Comparison of ENCODE assay signal across 22 cellular contexts in genomic region chr17:4932756-4933155, GRCh38. TPM values are rescaled to one million over a fixed set of nuclear protein-coding genes. Genes with fewer than 3 reads are reported as not detected.
"Had no signal": no experiment of that assay in that cellular context is flagged by ENCODE, and none has a peak within 500 bp of the region (broad histone marks: within the 10 kb centered on the region; RNA-seq: fewer than 3 reads in every experiment).

No MANE protein-coding gene starts in this region.

- H3K27me3 ChIP-seq: sigmoid colon, upper lobe of left lung had no signal

- DNase-seq: activated CD4-positive, alpha-beta T cell treated with anti-CD3 and anti-CD28 coated beads, Interleukin-2, amount 50 U/mL, for 1 hour; activated CD8-positive, alpha-beta memory T cell treated with anti-CD3 and anti-CD28 coated beads, Interleukin-2, amount 50 U/mL, for 4 hours; activated effector memory CD4-positive, alpha-beta T cell treated with anti-CD3 and anti-CD28 coated beads, Interleukin-2, amount 50 U/mL, for 16 hours; activated T-cell treated with anti-CD3 and anti-CD28 coated beads, Interleukin-2, amount 50 U/mL, for 4 hours; dermis blood vessel endothelial cell; effector memory CD8-positive, alpha-beta T cell; foreskin fibroblast; islet precursor cell; lower lobe of right lung; occipital lobe; sigmoid colon; stimulated activated CD4-positive, alpha-beta T cell treated with anti-CD3 and anti-CD28 coated beads, Interleukin-4, amount 100 ng/mL, for 4 hours; stimulated activated naive B cell treated with anti-CD40 and anti-IgM and Interleukin-4, amounts not matched to agents 10 μg/mL and 1 μg/mL and 100 μg/mL, for 72 hours; T1000; upper lobe of left lung had no signal

- H3K9me3 Mint-ChIP-seq: activated naive CD4-positive, alpha-beta T cell treated with anti-CD3 and anti-CD28 coated beads, Interleukin-2, amount 50 U/mL, for 24 hours; activated T-cell treated with anti-CD3 and anti-CD28 coated beads, Interleukin-2, amount 50 U/mL, for 4 hours; effector memory CD8-positive, alpha-beta T cell; natural killer cell treated with Interleukin-12 subunit alpha and Interleukin-12 subunit beta and Interleukin-15 and Interleukin-18, amount 100 ng/mL, for 72 hours; stimulated activated naive B cell treated with anti-CD40 and anti-IgM and Interleukin-4, amounts not matched to agents 10 μg/mL and 1 μg/mL and 100 μg/mL, for 72 hours had no signal

- H3K4me3 Mint-ChIP-seq: activated T-cell treated with anti-CD3 and anti-CD28 coated beads, Interleukin-2, amount 50 U/mL, for 4 hours; natural killer cell treated with Interleukin-12 subunit alpha and Interleukin-12 subunit beta and Interleukin-15 and Interleukin-18, amount 100 ng/mL, for 72 hours had no signal

- H3K9me3 ChIP-seq: lower lobe of right lung, sigmoid colon, thoracic aorta, upper lobe of left lung had no signal

- H3K36me3 Mint-ChIP-seq: activated naive CD4-positive, alpha-beta T cell treated with anti-CD3 and anti-CD28 coated beads, Interleukin-2, amount 50 U/mL, for 24 hours; natural killer cell treated with Interleukin-12 subunit alpha and Interleukin-12 subunit beta and Interleukin-15 and Interleukin-18, amount 100 ng/mL, for 72 hours had no signal

- H3K4me3 ChIP-seq: lower lobe of right lung, sigmoid colon, thoracic aorta, upper lobe of left lung had no signal

- H3K27me3 Mint-ChIP-seq: activated naive CD4-positive, alpha-beta T cell treated with anti-CD3 and anti-CD28 coated beads, Interleukin-2, amount 50 U/mL, for 24 hours; effector memory CD8-positive, alpha-beta T cell had no signal

RNA-seq across cellular contexts. Expression of gene GP1BA, which starts 0.7 kb away (rescaled TPM):
- total RNA-seq: cerebellum; dermis blood vessel endothelial cell; glomerular endothelial cell; occipital lobe; renal cortical epithelial cell; sigmoid colon; T-helper 1 cell treated with Interleukin-12 subunit alpha and Interleukin-12 subunit beta and Interleukin-4 antibody, amounts not matched to agents 30 ng/mL and 1 ng/mL, for 36 hours; thoracic aorta had no signal
